In genomic region chr6:72206606-72207005, GRCh38 we compare ENCODE assay signal across 21 cellular contexts.
"Had no signal": no experiment of that assay in that cellular context is flagged by ENCODE, and none has a peak within 500 bp of the region (broad histone marks: within the 10 kb centered on the region; RNA-seq: fewer than 3 reads in every experiment).

No MANE protein-coding gene starts in this region.

- H3K9me3 Mint-ChIP-seq: activated CD4-positive, alpha-beta memory T cell treated with anti-CD3 and anti-CD28 coated beads, Interleukin-2, amount 10 ng/mL, durations not matched to agents 7 days and 5 days; activated naive CD4-positive, alpha-beta T cell treated with anti-CD3 and anti-CD28 coated beads, Interleukin-2, amount 10 ng/mL, durations not matched to agents 7 days and 5 days; activated naive CD8-positive, alpha-beta T cell treated with anti-CD3 and anti-CD28 coated beads for 36 hours; activated T-helper 2 cell treated with anti-CD3 and anti-CD28 coated beads, Interferon-gamma antibody, Interleukin-2, Interleukin-4, amounts not matched to agents 10 μg/mL and 5 μg/mL and 100 μg/mL, durations not matched to agents 14 hours and 24 hours and 36 hours; T-helper 1 cell treated with Interleukin-12 subunit alpha and Interleukin-12 subunit beta and Interleukin-4 antibody, amounts not matched to agents 30 μg/mL and 1 μg/mL, for 36 hours had no signal

- H3K4me3 ChIP-seq: cardiac muscle cell, MG63 had no signal

- ATAC-seq: activated T-cell treated with anti-CD3 and anti-CD28 coated beads, Interleukin-2, amount 50 U/mL, for 72 hours; PC-3 had no signal

- H3K27me3 ChIP-seq: brain microvascular endothelial cell, cardiac muscle cell, MG63 had no signal

- H3K27ac ChIP-seq: brain microvascular endothelial cell, cardiac muscle cell had no signal

- DNase-seq: activated CD4-positive, alpha-beta memory T cell treated with anti-CD3 and anti-CD28 coated beads, Interleukin-2, amount 10 ng/mL, durations not matched to agents 7 days and 5 days; activated CD4-positive, alpha-beta T cell treated with anti-CD3 and anti-CD28 coated beads, Interleukin-2, amount 50 U/mL, for 1 hour; activated CD4-positive, CD25-positive, alpha-beta regulatory T cell; activated gamma-delta T cell treated with Interleukin-2 at 50 U/mL for 16 hours; activated naive CD4-positive, alpha-beta T cell treated with anti-CD3 and anti-CD28 coated beads, Interleukin-2, amount 10 ng/mL, durations not matched to agents 7 days and 5 days; activated naive CD8-positive, alpha-beta T cell treated with anti-CD3 and anti-CD28 coated beads for 36 hours; activated T-cell treated with anti-CD3 and anti-CD28 coated beads, Interleukin-2, amount 50 U/mL, for 72 hours; brain microvascular endothelial cell; MG63; NCI-H1105; NCI-H1436; NCI-H1694 treated with DMSO at 0.1 percent for 48 hours; NCI-H2029 treated with DMSO at 0.1 percent for 48 hours; NCI-H345; NCI-H510A; NCI-H526 treated with DMSO at 0.1 percent for 48 hours; PC-3; SHP77 treated with DMSO at 0.1 percent for 48 hours had no signal

- H3K9me3 ChIP-seq: MG63 had no signal

- H3K4me3 Mint-ChIP-seq: activated CD4-positive, alpha-beta memory T cell treated with anti-CD3 and anti-CD28 coated beads, Interleukin-2, amount 10 ng/mL, durations not matched to agents 7 days and 5 days; activated naive CD4-positive, alpha-beta T cell treated with anti-CD3 and anti-CD28 coated beads, Interleukin-2, amount 10 ng/mL, durations not matched to agents 7 days and 5 days; activated naive CD8-positive, alpha-beta T cell treated with anti-CD3 and anti-CD28 coated beads for 36 hours; activated T-cell treated with anti-CD3 and anti-CD28 coated beads, Interleukin-2, amount 50 U/mL, for 72 hours; T-helper 1 cell treated with Interleukin-12 subunit alpha and Interleukin-12 subunit beta and Interleukin-4 antibody, amounts not matched to agents 30 μg/mL and 1 μg/mL, for 36 hours had no signal

- H3K27ac Mint-ChIP-seq: activated CD4-positive, alpha-beta memory T cell treated with anti-CD3 and anti-CD28 coated beads, Interleukin-2, amount 10 ng/mL, durations not matched to agents 7 days and 5 days; activated naive CD4-positive, alpha-beta T cell treated with anti-CD3 and anti-CD28 coated beads, Interleukin-2, amount 10 ng/mL, durations not matched to agents 7 days and 5 days; activated naive CD8-positive, alpha-beta T cell treated with anti-CD3 and anti-CD28 coated beads for 36 hours; activated T-cell treated with anti-CD3 and anti-CD28 coated beads, Interleukin-2, amount 50 U/mL, for 72 hours; activated T-helper 2 cell treated with anti-CD3 and anti-CD28 coated beads, Interferon-gamma antibody, Interleukin-2, Interleukin-4, amounts not matched to agents 10 μg/mL and 5 μg/mL and 100 μg/mL, durations not matched to agents 14 hours and 24 hours and 36 hours; T-helper 1 cell treated with Interleukin-12 subunit alpha and Interleukin-12 subunit beta and Interleukin-4 antibody, amounts not matched to agents 30 μg/mL and 1 μg/mL, for 36 hours had no signal

- H3K36me3 Mint-ChIP-seq: activated naive CD4-positive, alpha-beta T cell treated with anti-CD3 and anti-CD28 coated beads, Interleukin-2, amount 10 ng/mL, durations not matched to agents 7 days and 5 days; activated naive CD8-positive, alpha-beta T cell treated with anti-CD3 and anti-CD28 coated beads for 36 hours had no signal

- H3K36me3 ChIP-seq: brain microvascular endothelial cell, cardiac muscle cell, MG63 had no signal

- H3K4me1 Mint-ChIP-seq: activated CD4-positive, alpha-beta memory T cell treated with anti-CD3 and anti-CD28 coated beads, Interleukin-2, amount 10 ng/mL, durations not matched to agents 7 days and 5 days; activated naive CD4-positive, alpha-beta T cell treated with anti-CD3 and anti-CD28 coated beads, Interleukin-2, amount 10 ng/mL, durations not matched to agents 7 days and 5 days; activated naive CD8-positive, alpha-beta T cell treated with anti-CD3 and anti-CD28 coated beads for 36 hours had no signal

- H3K27me3 Mint-ChIP-seq: activated CD4-positive, alpha-beta memory T cell treated with anti-CD3 and anti-CD28 coated beads, Interleukin-2, amount 10 ng/mL, durations not matched to agents 7 days and 5 days; activated naive CD4-positive, alpha-beta T cell treated with anti-CD3 and anti-CD28 coated beads, Interleukin-2, amount 10 ng/mL, durations not matched to agents 7 days and 5 days; activated naive CD8-positive, alpha-beta T cell treated with anti-CD3 and anti-CD28 coated beads for 36 hours had no signal
